Comparison of ENCODE assay signal across 10 cellular contexts in the genomic region with DNA sequence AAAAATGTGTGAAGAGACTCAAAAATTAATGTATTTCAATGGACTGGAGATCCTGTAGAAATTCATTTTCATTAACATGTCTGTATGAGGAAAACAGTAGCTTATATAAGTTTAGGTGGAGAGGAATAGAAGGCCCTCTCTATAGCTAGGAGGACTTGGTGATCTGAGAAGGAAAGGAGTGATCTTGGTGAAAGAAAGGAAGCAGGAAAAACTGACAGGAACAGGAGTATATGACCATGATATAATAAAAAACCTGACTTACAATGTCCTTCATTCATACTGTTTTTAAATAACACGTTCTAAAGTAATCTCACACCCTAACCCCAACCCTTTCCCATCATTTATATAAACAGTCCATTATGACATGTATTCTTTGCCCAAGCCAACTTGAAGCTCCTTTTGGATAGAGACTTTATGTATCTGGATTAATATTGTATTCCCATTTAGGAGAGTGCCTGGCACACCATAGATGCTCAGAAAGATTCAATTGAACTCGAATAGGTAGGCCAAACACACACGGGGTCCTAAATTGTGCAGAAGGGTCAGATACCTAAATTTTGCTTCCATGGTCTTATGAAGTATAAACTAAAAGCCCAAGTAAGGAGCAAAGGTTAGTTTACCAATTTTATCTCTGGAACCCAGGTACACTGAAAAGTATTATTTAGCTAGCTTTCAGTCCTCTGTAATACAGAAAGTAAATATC.
DNase-seq lines count a peak whose midpoint lies in the region; ATAC-seq and TF ChIP-seq lines count a peak whose summit lies in the region.
"Had no signal": no experiment of that assay in that cellular context is flagged by ENCODE, and none has a peak within 500 bp of the region (broad histone marks: within the 10 kb centered on the region; RNA-seq: fewer than 3 reads in every experiment).

No MANE protein-coding gene starts in this region.

- peaks cover 15% of the 10 kb centered on the region for H3K4me1 Mint-ChIP-seq in Caco-2 (ENCODE audit: low read depth, unreplicated experiment)
- peaks cover 18% of the 10 kb centered on the region for H3K4me1 Mint-ChIP-seq in endodermal cell

- no peak for TF ChIP-seq POLR2A in ovary (IDR thresholded peaks at IDR 0.05)

- TF ChIP-seq CTCF in Caco-2 (IDR thresholded peaks at IDR 0.05; ENCODE audit: insufficient read depth in 1 of 2, low read depth in 1 of 2, low read length in 1 of 2, severe bottlenecking in 1 of 2, unreplicated experiment in 1 of 2), result no peak
- TF ChIP-seq CTCF in endodermal cell (conservative IDR thresholded peaks at IDR 0.05), result no peak
- no peak for TF ChIP-seq CTCF in ovary (IDR thresholded peaks at IDR 0.05)

- H3K9me3 Mint-ChIP-seq in Caco-2 (ENCODE audit: unreplicated experiment) (no peaks in the 10 kb centered on the region), endodermal cell (no peaks in the 10 kb centered on the region)
- H3K9me3 Mint-ChIP-seq: activated naive CD8-positive, alpha-beta T cell treated with anti-CD3 and anti-CD28 coated beads, Interleukin-2, amount 10 ng/mL, durations not matched to agents 7 days and 5 days had no signal

- peak overlapping the region; percentile 98 for H3K9ac ChIP-seq in endodermal cell (ENCODE audit: extremely low read depth, low read length, poor library complexity, severe bottlenecking)

- H3K4me3 ChIP-seq in Caco-2 (ENCODE audit: low read depth, low read length) (peak overlapping the region; percentile 77), endodermal cell (ENCODE audit: low read length) (peak overlapping the region; percentile 90), ovary (peak overlapping the region; percentile 74)

- H3K36me3 ChIP-seq in Caco-2 (ENCODE audit: control insufficient read depth, insufficient read depth, low read length) (no peaks in the 10 kb centered on the region), endodermal cell (ENCODE audit: control insufficient read depth, insufficient read depth, low read length) (no peaks in the 10 kb centered on the region), ovary (no peaks in the 10 kb centered on the region)

- H3K27me3 Mint-ChIP-seq in Caco-2 (ENCODE audit: insufficient read depth, unreplicated experiment) (peaks cover 3% of the 10 kb centered on the region), endodermal cell (ENCODE audit: insufficient read depth) (no peaks in the 10 kb centered on the region)
- H3K27me3 Mint-ChIP-seq: activated naive CD8-positive, alpha-beta T cell treated with anti-CD3 and anti-CD28 coated beads, Interleukin-2, amount 10 ng/mL, durations not matched to agents 7 days and 5 days had no signal

- no peak overlapping the region for H3K27ac Mint-ChIP-seq in Caco-2 (ENCODE audit: unreplicated experiment)
- H3K27ac Mint-ChIP-seq in endodermal cell, result no peak overlapping the region
- H3K27ac Mint-ChIP-seq: activated naive CD8-positive, alpha-beta T cell treated with anti-CD3 and anti-CD28 coated beads, Interleukin-2, amount 10 ng/mL, durations not matched to agents 7 days and 5 days had no signal

- H3K4me1 ChIP-seq in Caco-2 (peaks cover 14% of the 10 kb centered on the region; the same call in 1 of the 2 replicates), endodermal cell (ENCODE audit: control insufficient read depth, insufficient read depth, low read length) (peaks cover 2% of the 10 kb centered on the region), ovary (ENCODE audit: insufficient read depth) (peaks cover 5% of the 10 kb centered on the region)

- H3K27ac ChIP-seq in endodermal cell (ENCODE audit: low read depth, low read length) (peak overlapping the region; percentile 100), ovary (peak overlapping the region in 1 of 2 donors; percentile 100)

- H3K9me3 ChIP-seq in Caco-2, result no peaks in the 10 kb centered on the region
- H3K9me3 ChIP-seq in endodermal cell (ENCODE audit: control insufficient read depth, low read length), result no peaks in the 10 kb centered on the region
- H3K9me3 ChIP-seq in ovary, result no peaks in the 10 kb centered on the region

- intact Hi-C loops in Caco-2 (cut with micrococcal nuclease; ENCODE audit: unreplicated experiment), result loop anchor here (10.0 kb wide), 2 partner anchors 1561 to 1811 kb away; a partner anchor contains a TSS
- intact Hi-C loops in ovary (cut with DNase I), result loop anchor here in 1 of 4 donors (2.0 kb wide), 1 partner anchor 25 kb away; a partner anchor contains a TSS

- no peak overlapping the region for H3K4me3 Mint-ChIP-seq in Caco-2 (ENCODE audit: unreplicated experiment)
- H3K4me3 Mint-ChIP-seq in endodermal cell, result no peak overlapping the region
- H3K4me3 Mint-ChIP-seq: activated naive CD8-positive, alpha-beta T cell treated with anti-CD3 and anti-CD28 coated beads, Interleukin-2, amount 10 ng/mL, durations not matched to agents 7 days and 5 days had no signal

- no TSS peak for BruUV-seq in Caco-2 (replicated peaks; lab: Mats Ljungman, UMichigan)

- POLR2A ChIA-PET in Caco-2 (lab: Charles Lee), result interaction anchor here (0.5 to 9.8 kb wide), 10 partner anchors 11 to 1679 kb away, joined by 4 to 334 read pairs (median 10); a partner anchor contains a TSS

- H3K27me3 ChIP-seq in Caco-2 (replicated peaks; ENCODE audit: control insufficient read depth, insufficient read depth, low read length) (no peaks in the 10 kb centered on the region), endodermal cell (ENCODE audit: control insufficient read depth, insufficient read depth, low read length, poor library complexity, severe bottlenecking) (no peaks in the 10 kb centered on the region), ovary (no peaks in the 10 kb centered on the region)

- WGBS in endodermal cell (ENCODE audit: insufficient coverage in 1 of 2, insufficient read length in 1 of 2), 2 experiments, result 65 to 70% methylated on average over 2 to 3 of the region's 3 CpGs
- 15 to 24% (median 22%) methylated on average over 3 of the region's 3 CpGs for WGBS in ovary, 3 donors

- ATAC-seq in HG03175 (IDR thresholded peaks at IDR 0.05; ENCODE audit: unreplicated experiment), result no peak
- no peak for ATAC-seq in left lobe of liver

- H3K36me3 Mint-ChIP-seq in Caco-2 (ENCODE audit: insufficient read depth, unreplicated experiment) (peaks cover 24% of the 10 kb centered on the region), endodermal cell (ENCODE audit: low read depth) (no peaks in the 10 kb centered on the region)

- CTCF ChIA-PET in Caco-2 (lab: Charles Lee), result interaction anchor here (0.6 to 2.7 kb wide), 2 partner anchors 8 to 57 kb away, joined by 3 to 11 read pairs; a partner anchor contains a TSS

- no peak for TF ChIP-seq EP300 in ovary (IDR thresholded peaks at IDR 0.05)

- DNase-seq in Caco-2 (no peak), NCI-H146 treated with DMSO at 0.1 percent for 48 hours (lab: John Stamatoyannopoulos, UW; ENCODE audit: unreplicated experiment) (peak; percentile 54), endodermal cell (no peak), ovary (no peak), left lobe of liver (ENCODE audit: low spot score) (no peak), glomerular visceral epithelial cell (ENCODE audit: extremely low spot score) (no peak), cerebellar nuclear complex (lab: John Stamatoyannopoulos, UW) (no peak)
- DNase-seq: stimulated activated CD4-positive, alpha-beta T cell treated with anti-CD3 and anti-CD28 coated beads, Interleukin-12 subunit alpha, Interleukin-12 subunit beta, amount 100 ng/mL, for 4 hours had no signal
